ENCODE assay signal across 9 cellular contexts in genomic region chr4:47510506-47511143, GRCh38. TPM values are rescaled to one million over a fixed set of nuclear protein-coding genes. Genes with fewer than 3 reads are reported as not detected.
DNase-seq lines count a peak whose midpoint lies in the region; ATAC-seq and TF ChIP-seq lines count a peak whose summit lies in the region.
"Had no signal": no experiment of that assay in that cellular context is flagged by ENCODE, and none has a peak within 500 bp of the region (broad histone marks: within the 10 kb centered on the region; RNA-seq: fewer than 3 reads in every experiment).

No MANE protein-coding gene starts in this region.

- peak in 3 of 4 experiments; percentile 25 to 31 (median 29) for TF ChIP-seq CTCF in gastroesophageal sphincter (IDR thresholded peaks at IDR 0.05)

- TF ChIP-seq EP300 in gastroesophageal sphincter (IDR thresholded peaks at IDR 0.05): no peak

- H3K4me3 ChIP-seq in gastroesophageal sphincter: no peak overlapping the region
- H3K4me3 ChIP-seq: K562 had no signal

- WGBS in gastroesophageal sphincter (ENCODE audit: low coverage in 1 of 2), 2 donors: 20 to 23% methylated on average over 2 of the region's 2 CpGs

- H3K4me1 ChIP-seq in gastroesophageal sphincter: peaks cover 0 to 21% (median 3%) of the 10 kb centered on the region in 3 donors

- TF ChIP-seq POLR2A in gastroesophageal sphincter (IDR thresholded peaks at IDR 0.05): no peak

- H3K36me3 Mint-ChIP-seq in activated naive CD4-positive, alpha-beta T cell treated with anti-CD3 and anti-CD28 coated beads, Interleukin-2, amount 50 U/mL, for 72 hours: no peaks in the 10 kb centered on the region

- H3K27me3 ChIP-seq in gastroesophageal sphincter: no peaks in the 10 kb centered on the region

- H3K27ac ChIP-seq in gastroesophageal sphincter: peak overlapping the region in 3 of 4 donors; percentile 1 to 53 (median 50)

- no peak overlapping the region for H3K27ac Mint-ChIP-seq in activated naive CD4-positive, alpha-beta T cell treated with anti-CD3 and anti-CD28 coated beads, Interleukin-2, amount 50 U/mL, for 72 hours

- DNase-seq in NOMO-1 treated with DMSO at 0.1 percent for 48 hours (lab: John Stamatoyannopoulos, UW; ENCODE audit: unreplicated experiment) (peak; percentile 79), occipital lobe (lab: John Stamatoyannopoulos, UW) (no peak), mesenteric fat pad (ENCODE audit: low spot score) (no peak), A172 (ENCODE audit: low spot score) (no peak)
- DNase-seq in activated naive CD4-positive, alpha-beta T cell treated with anti-CD3 and anti-CD28 coated beads, Interleukin-2, amount 50 U/mL, for 72 hours (ENCODE audit: low spot score in 2 of 2): no peak

- ATAC-seq in GM18502 (IDR thresholded peaks at IDR 0.05; ENCODE audit: poor library complexity, unreplicated experiment) (peak; percentile 98), HG02623 (IDR thresholded peaks at IDR 0.05; ENCODE audit: unreplicated experiment) (peak; percentile 97), gastroesophageal sphincter (no peak)
- no peak for ATAC-seq in activated naive CD4-positive, alpha-beta T cell treated with anti-CD3 and anti-CD28 coated beads, Interleukin-2, amount 50 U/mL, for 72 hours
- ATAC-seq: K562 had no signal

- peaks cover 0 to 38% of the 10 kb centered on the region in 2 donors for H3K36me3 ChIP-seq in gastroesophageal sphincter

- no peaks in the 10 kb centered on the region for H3K9me3 ChIP-seq in gastroesophageal sphincter

- H3K9me3 Mint-ChIP-seq in activated naive CD4-positive, alpha-beta T cell treated with anti-CD3 and anti-CD28 coated beads, Interleukin-2, amount 50 U/mL, for 72 hours: no peaks in the 10 kb centered on the region

RNA-seq across cellular contexts. Expression of gene ATP10D, which starts 25.6 kb away (rescaled TPM):
- total RNA-seq in gastroesophageal sphincter (10 to 100 TPM; 18.2 to 30.2 (median 21.4) TPM), occipital lobe (11.2 TPM), mesenteric fat pad (15.7 TPM)
- total RNA-seq in activated naive CD4-positive, alpha-beta T cell treated with anti-CD3 and anti-CD28 coated beads, Interleukin-2, amount 50 U/mL, for 72 hours: 10 to 100 TPM in 1 of 2 donors, 1 to 10 TPM in 1; 4.0 to 11.3 TPM
- total RNA-seq in A172 (2014; rRNA removed; shearing (Covaris generic)): 11.9 and 23.3 TPM in 2 replicates

RNA-seq across cellular contexts. Expression of gene COMMD8, which starts 47.1 kb away (rescaled TPM):
- total RNA-seq in gastroesophageal sphincter (10 to 100 TPM; 11.6 to 25.2 (median 17.2) TPM), occipital lobe (28.1 TPM), mesenteric fat pad (12.1 TPM)
- total RNA-seq in activated naive CD4-positive, alpha-beta T cell treated with anti-CD3 and anti-CD28 coated beads, Interleukin-2, amount 50 U/mL, for 72 hours: 10 to 100 TPM; 18.5 to 33.2 TPM
- 54.2 and 83.0 TPM in 2 replicates for total RNA-seq in A172 (2014; rRNA removed; shearing (Covaris generic))

Comparison
In these comparisons a context has a peak if more than half of its experiments do, and no peak if none do; other contexts are left out.
1. ATAC-seq: peak in GM18502 (single experiment) and HG02623 (single experiment); none in gastroesophageal sphincter (single experiment) and activated naive CD4-positive, alpha-beta T cell treated with anti-CD3 and anti-CD28 coated beads, Interleukin-2, amount 50 U/mL, for 72 hours (0 of 2).